In the genomic region with DNA sequence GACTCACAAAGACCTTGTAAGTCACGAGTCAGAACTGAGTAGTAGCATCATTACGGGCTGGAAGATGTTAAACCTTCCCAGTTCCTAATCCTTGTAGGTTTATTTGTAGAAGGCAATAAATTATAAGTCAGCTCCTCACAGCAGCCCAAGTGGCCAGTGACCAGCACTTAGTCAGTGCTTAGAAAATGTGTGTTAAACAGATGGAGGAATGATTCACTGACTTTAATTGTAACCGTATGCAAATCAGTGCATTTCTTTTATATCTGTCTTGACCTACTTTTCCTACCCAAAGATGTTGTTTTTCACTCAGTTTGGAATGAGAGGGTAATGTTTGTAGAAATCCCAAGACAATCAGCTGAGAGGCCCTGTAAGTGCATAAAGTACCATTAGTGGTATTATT, we compare ENCODE assay signal across 1 cellular context.
TF ChIP-seq lines count a peak whose summit lies in the region.

No MANE protein-coding gene starts in this region.

TF ChIP-seq in GM23338, 12 proteins besides CTCF, POLR2A, EP300 and RAD21 (continued from another document):
- TF ChIP-seq, protein P1, sequence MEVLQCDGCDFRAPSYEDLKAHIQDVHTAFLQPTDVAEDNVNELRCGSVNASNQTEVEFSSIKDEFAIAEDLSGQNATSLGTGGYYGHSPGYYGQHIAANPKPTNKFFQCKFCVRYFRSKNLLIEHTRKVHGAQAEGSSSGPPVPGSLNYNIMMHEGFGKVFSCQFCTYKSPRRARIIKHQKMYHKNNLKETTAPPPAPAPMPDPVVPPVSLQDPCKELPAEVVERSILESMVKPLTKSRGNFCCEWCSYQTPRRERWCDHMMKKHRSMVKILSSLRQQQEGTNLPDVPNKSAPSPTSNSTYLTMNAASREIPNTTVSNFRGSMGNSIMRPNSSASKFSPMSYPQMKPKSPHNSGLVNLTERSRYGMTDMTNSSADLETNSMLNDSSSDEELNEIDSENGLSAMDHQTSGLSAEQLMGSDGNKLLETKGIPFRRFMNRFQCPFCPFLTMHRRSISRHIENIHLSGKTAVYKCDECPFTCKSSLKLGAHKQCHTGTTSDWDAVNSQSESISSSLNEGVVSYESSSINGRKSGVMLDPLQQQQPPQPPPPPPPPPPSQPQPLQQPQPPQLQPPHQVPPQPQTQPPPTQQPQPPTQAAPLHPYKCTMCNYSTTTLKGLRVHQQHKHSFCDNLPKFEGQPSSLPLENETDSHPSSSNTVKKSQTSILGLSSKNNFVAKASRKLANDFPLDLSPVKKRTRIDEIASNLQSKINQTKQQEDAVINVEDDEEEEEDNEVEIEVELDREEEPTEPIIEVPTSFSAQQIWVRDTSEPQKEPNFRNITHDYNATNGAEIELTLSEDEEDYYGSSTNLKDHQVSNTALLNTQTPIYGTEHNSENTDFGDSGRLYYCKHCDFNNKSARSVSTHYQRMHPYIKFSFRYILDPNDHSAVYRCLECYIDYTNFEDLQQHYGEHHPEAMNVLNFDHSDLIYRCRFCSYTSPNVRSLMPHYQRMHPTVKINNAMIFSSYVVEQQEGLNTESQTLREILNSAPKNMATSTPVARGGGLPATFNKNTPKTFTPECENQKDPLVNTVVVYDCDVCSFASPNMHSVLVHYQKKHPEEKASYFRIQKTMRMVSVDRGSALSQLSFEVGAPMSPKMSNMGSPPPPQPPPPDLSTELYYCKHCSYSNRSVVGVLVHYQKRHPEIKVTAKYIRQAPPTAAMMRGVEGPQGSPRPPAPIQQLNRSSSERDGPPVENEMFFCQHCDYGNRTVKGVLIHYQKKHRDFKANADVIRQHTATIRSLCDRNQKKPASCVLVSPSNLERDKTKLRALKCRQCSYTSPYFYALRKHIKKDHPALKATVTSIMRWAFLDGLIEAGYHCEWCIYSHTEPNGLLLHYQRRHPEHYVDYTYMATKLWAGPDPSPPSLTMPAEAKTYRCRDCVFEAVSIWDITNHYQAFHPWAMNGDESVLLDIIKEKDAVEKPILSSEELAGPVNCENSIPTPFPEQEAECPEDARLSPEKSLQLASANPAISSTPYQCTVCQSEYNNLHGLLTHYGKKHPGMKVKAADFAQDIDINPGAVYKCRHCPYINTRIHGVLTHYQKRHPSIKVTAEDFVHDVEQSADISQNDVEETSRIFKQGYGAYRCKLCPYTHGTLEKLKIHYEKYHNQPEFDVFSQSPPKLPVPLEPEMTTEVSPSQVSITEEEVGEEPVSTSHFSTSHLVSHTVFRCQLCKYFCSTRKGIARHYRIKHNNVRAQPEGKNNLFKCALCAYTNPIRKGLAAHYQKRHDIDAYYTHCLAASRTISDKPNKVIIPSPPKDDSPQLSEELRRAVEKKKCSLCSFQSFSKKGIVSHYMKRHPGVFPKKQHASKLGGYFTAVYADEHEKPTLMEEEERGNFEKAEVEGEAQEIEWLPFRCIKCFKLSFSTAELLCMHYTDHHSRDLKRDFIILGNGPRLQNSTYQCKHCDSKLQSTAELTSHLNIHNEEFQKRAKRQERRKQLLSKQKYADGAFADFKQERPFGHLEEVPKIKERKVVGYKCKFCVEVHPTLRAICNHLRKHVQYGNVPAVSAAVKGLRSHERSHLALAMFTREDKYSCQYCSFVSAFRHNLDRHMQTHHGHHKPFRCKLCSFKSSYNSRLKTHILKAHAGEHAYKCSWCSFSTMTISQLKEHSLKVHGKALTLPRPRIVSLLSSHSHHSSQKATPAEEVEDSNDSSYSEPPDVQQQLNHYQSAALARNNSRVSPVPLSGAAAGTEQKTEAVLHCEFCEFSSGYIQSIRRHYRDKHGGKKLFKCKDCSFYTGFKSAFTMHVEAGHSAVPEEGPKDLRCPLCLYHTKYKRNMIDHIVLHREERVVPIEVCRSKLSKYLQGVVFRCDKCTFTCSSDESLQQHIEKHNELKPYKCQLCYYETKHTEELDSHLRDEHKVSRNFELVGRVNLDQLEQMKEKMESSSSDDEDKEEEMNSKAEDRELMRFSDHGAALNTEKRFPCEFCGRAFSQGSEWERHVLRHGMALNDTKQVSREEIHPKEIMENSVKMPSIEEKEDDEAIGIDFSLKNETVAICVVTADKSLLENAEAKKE (CRISPR knock-in tag; IDR thresholded peaks at IDR 0.05) = no peak
- TF ChIP-seq EZH2 (IDR thresholded peaks at IDR 0.05; ENCODE audit: low read depth, unreplicated experiment) = no peak
- TF ChIP-seq STAT1 (IDR thresholded peaks at IDR 0.05; ENCODE audit: unreplicated experiment) = no peak
